ENCODE assay signal across 25 cellular contexts in genomic region chr7:30605832-30606231, GRCh38.
"Had no signal": no experiment of that assay in that cellular context is flagged by ENCODE, and none has a peak within 500 bp of the region (broad histone marks: within the 10 kb centered on the region; RNA-seq: fewer than 3 reads in every experiment).

No MANE protein-coding gene starts in this region.

- H3K4me1 ChIP-seq: Peyer's patch, SJCRH30 had no signal

- H3K27me3 ChIP-seq: MG63, Peyer's patch, SJCRH30 had no signal

- ATAC-seq: activated CD8-positive, alpha-beta T cell treated with anti-CD3 and anti-CD28 coated beads, Interleukin-2, amount 10 ng/mL, durations not matched to agents 7 days and 5 days; activated naive CD4-positive, alpha-beta T cell treated with anti-CD3 and anti-CD28 coated beads, Interleukin-2, amount 50 U/mL, for 72 hours; T-cell had no signal

- H3K4me2 ChIP-seq: KMS-11 had no signal

- H3K9me3 ChIP-seq: MG63, Peyer's patch, SJCRH30 had no signal

- H3K9ac ChIP-seq: KMS-11 had no signal

- H3K4me1 Mint-ChIP-seq: activated B cell treated with CpG ODN at 0.5 μM for 24 hours had no signal

- H3K4me3 Mint-ChIP-seq: activated B cell treated with CpG ODN at 0.5 μM for 24 hours; activated CD8-positive, alpha-beta T cell treated with anti-CD3 and anti-CD28 coated beads, Interleukin-2, amount 10 ng/mL, durations not matched to agents 7 days and 5 days; IgD-negative memory B cell; T-cell had no signal

- DNase-seq: activated B cell treated with CpG ODN at 0.5 μM for 24 hours; activated CD4-positive, alpha-beta T cell treated with anti-CD3 and anti-CD28 coated beads for 1 hour; activated CD4-positive, alpha-beta T cell treated with anti-CD3 and anti-CD28 coated beads, Interleukin-2, amount 50 U/mL, for 4 hours; activated CD8-positive, alpha-beta memory T cell treated with anti-CD3 and anti-CD28 coated beads, Interleukin-2, amount 50 U/mL, for 48 hours; activated CD8-positive, alpha-beta T cell treated with anti-CD3 and anti-CD28 coated beads, Interleukin-2, amount 10 ng/mL, durations not matched to agents 7 days and 5 days; activated T-cell treated with anti-CD3 and anti-CD28 coated beads, Interleukin-2, amount 50 U/mL, for 1 hour; central memory CD4-positive, alpha-beta T cell; MG63; MV-4-11; NCI-H1105; NCI-H1436; NCI-H1694 treated with DMSO at 0.1 percent for 48 hours; NCI-H2029 treated with DMSO at 0.1 percent for 48 hours; NCI-H510A treated with DMSO at 0.1 percent for 48 hours; NCI-H69; Peyer's patch; Right ventricle myocardium superior; SJCRH30; T-cell; T-helper 2 cell; T1000 had no signal

- H3K27ac Mint-ChIP-seq: activated B cell treated with CpG ODN at 0.5 μM for 24 hours; activated CD8-positive, alpha-beta T cell treated with anti-CD3 and anti-CD28 coated beads, Interleukin-2, amount 10 ng/mL, durations not matched to agents 7 days and 5 days; IgD-negative memory B cell; T-cell had no signal

- H3K27me3 Mint-ChIP-seq: activated B cell treated with CpG ODN at 0.5 μM for 24 hours, IgD-negative memory B cell, T-cell had no signal

- H3K27ac ChIP-seq: KMS-11, Peyer's patch, RWPE1, SJCRH30 had no signal

- H3K4me3 ChIP-seq: MG63, Peyer's patch, SJCRH30 had no signal

- H3K9me3 Mint-ChIP-seq: activated B cell treated with CpG ODN at 0.5 μM for 24 hours; activated naive CD4-positive, alpha-beta T cell treated with anti-CD3 and anti-CD28 coated beads, Interleukin-2, amount 50 U/mL, for 72 hours; IgD-negative memory B cell; T-cell had no signal
